In the genomic region with DNA sequence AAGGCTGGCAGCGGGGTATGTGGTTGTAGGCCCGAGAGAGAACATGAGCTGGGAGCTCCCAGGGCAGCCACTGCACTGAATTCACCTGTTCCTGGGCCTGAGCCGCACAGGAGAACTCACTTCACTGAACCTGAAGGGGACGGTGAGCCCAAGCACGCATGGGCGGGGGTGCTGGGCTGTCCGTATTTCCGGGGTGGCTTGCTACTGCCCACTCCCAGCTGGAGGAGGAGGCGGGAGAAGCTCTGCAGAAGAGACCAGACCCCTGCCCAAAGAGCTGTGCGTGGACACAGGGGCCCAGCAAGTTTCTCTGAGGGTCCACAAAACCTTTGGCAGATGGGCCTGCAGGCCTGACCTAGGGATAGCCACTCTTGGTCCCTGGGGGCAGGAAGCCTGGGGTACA, we compare ENCODE assay signal across 18 cellular contexts. TPM values are rescaled to one million over a fixed set of nuclear protein-coding genes. Genes with fewer than 3 reads are reported as not detected.
DNase-seq lines count a peak whose midpoint lies in the region; ATAC-seq, FAIRE-seq and TF ChIP-seq lines count a peak whose summit lies in the region.
"Had no signal": no experiment of that assay in that cellular context is flagged by ENCODE, and none has a peak within 500 bp of the region (broad histone marks: within the 10 kb centered on the region; RNA-seq: fewer than 3 reads in every experiment).

No MANE protein-coding gene starts in this region.

- POLR2A ChIA-PET in K562 (lab: Yijun Ruan, JAX), result interaction anchor here (1.0 kb wide), 1 partner anchor 182 kb away, joined by 3 read pairs; no protein-coding TSS in a partner anchor
- POLR2A ChIA-PET in activated CD4-positive, alpha-beta memory T cell treated with anti-CD3 and anti-CD28 coated beads, Interleukin-2, amount 10 ng/mL, durations not matched to agents 7 days and 5 days (lab: Charles Lee), result no interaction called here

- H3K27ac ChIP-seq in K562 (ENCODE audit: extremely low read depth, low read depth, low read length) (peak overlapping the region; percentile 86), kidney (ENCODE audit: low read depth in 2 of 2, low read length in 2 of 2) (no peak overlapping the region)
- H3K27ac ChIP-seq: 22Rv1, A549, C4-2B had no signal

- TF ChIP-seq POLR2A in K562 (conservative IDR thresholded peaks at IDR 0.05), result no peak

- no peaks in the 10 kb centered on the region for H4K20me1 ChIP-seq in K562 (replicated peaks; ENCODE audit: control insufficient read depth, insufficient read depth, low read length)

- peaks cover 23 to 53% of the 10 kb centered on the region in 2 experiments; a peak in 4 of 5 replicates for H3K4me1 ChIP-seq in K562 (replicated peaks in 1 of 2; ENCODE audit: control insufficient read depth in 2 of 2, insufficient read depth in 2 of 2, low read length in 2 of 2)
- H3K4me1 ChIP-seq in kidney (ENCODE audit: control insufficient read depth in 1 of 2, insufficient read depth in 1 of 2, low read depth in 1 of 2, low read length in 2 of 2), result peaks cover 6 to 9% of the 10 kb centered on the region in 2 donors

- CTCF ChIA-PET in K562 (lab: Yijun Ruan, JAX; ENCODE audit: low intra/inter-chr PET ratio), result no interaction called here
- CTCF ChIA-PET in activated CD4-positive, alpha-beta memory T cell treated with anti-CD3 and anti-CD28 coated beads, Interleukin-2, amount 10 ng/mL, durations not matched to agents 7 days and 5 days (lab: Charles Lee), result no interaction called here

- H3K27me3 Mint-ChIP-seq in activated CD4-positive, alpha-beta memory T cell treated with anti-CD3 and anti-CD28 coated beads, Interleukin-2, amount 10 ng/mL, durations not matched to agents 7 days and 5 days, result no peaks in the 10 kb centered on the region
- H3K27me3 Mint-ChIP-seq: CD4-positive, alpha-beta memory T cell; IgD-negative memory B cell had no signal

- no peak for TF ChIP-seq RAD21 in K562 (CRISPR knock-in tag; conservative IDR thresholded peaks at IDR 0.05 in 1 of 2, IDR thresholded peaks at IDR 0.05 in 1 of 2)

- in situ Hi-C loops in K562 (cut with MboI), result no loop called here

- peaks cover 63% of the 10 kb centered on the region for H3K79me2 ChIP-seq in K562 (ENCODE audit: control insufficient read depth, insufficient read depth, low read length)

- WGBS in K562 (ENCODE audit: insufficient coverage, low coverage, missing lambda C conversion rate), result 93% methylated on average over 5 of the region's 10 CpGs

- no peaks in the 10 kb centered on the region for H3K27me3 ChIP-seq in K562 (ENCODE audit: control insufficient read depth in 2 of 2, insufficient read depth in 2 of 2, low read length in 2 of 2)

- H3K4me2 ChIP-seq in K562 (ENCODE audit: insufficient read depth, low read length), result no peak overlapping the region
- H3K4me2 ChIP-seq: A549 had no signal

- peaks cover 31% of the 10 kb centered on the region for H3K36me3 Mint-ChIP-seq in activated CD4-positive, alpha-beta memory T cell treated with anti-CD3 and anti-CD28 coated beads, Interleukin-2, amount 10 ng/mL, durations not matched to agents 7 days and 5 days (ENCODE audit: low read depth)

- no peaks in the 10 kb centered on the region for H3K9me3 Mint-ChIP-seq in activated CD4-positive, alpha-beta memory T cell treated with anti-CD3 and anti-CD28 coated beads, Interleukin-2, amount 10 ng/mL, durations not matched to agents 7 days and 5 days
- H3K9me3 Mint-ChIP-seq: IgD-negative memory B cell had no signal

- H3K4me3 Mint-ChIP-seq in activated CD4-positive, alpha-beta memory T cell treated with anti-CD3 and anti-CD28 coated beads, Interleukin-2, amount 10 ng/mL, durations not matched to agents 7 days and 5 days, result no peak overlapping the region

- H3K9me3 ChIP-seq in K562 (replicated peaks; ENCODE audit: control insufficient read depth, insufficient read depth, low read depth, low read length), result 0 out of 2 replicates have a peak, but pooled peaks cover 2% of the 10 kb centered on the region
- no peaks in the 10 kb centered on the region for H3K9me3 ChIP-seq in kidney (ENCODE audit: control insufficient read depth in 1 of 2, low read length in 2 of 2)
- H3K9me3 ChIP-seq: A549, HAP-1 had no signal

- no peak overlapping the region for H2AFZ ChIP-seq in K562 (ENCODE audit: low read depth, low read length)

- H3K9ac ChIP-seq in K562 (ENCODE audit: insufficient read depth in 1 of 2, low read depth in 2 of 2, low read length in 2 of 2), result peak overlapping the region in 1 of 2 experiments; percentile 81; a peak in 2 of 4 replicates
- no peak overlapping the region for H3K9ac ChIP-seq in kidney (ENCODE audit: low read length in 2 of 2)

- BruUV-seq in K562 (replicated peaks; lab: Mats Ljungman, UMichigan), result no TSS peak

- TF ChIP-seq CTCF in K562 (IDR thresholded peaks at IDR 0.05 in 2 of 3, conservative IDR thresholded peaks at IDR 0.05 in 1 of 3; ENCODE audit: insufficient read depth in 2 of 3, low read depth in 1 of 3, low read length in 3 of 3) (no peak), kidney (IDR thresholded peaks at IDR 0.05; ENCODE audit: borderline replicate concordance, extremely low read depth, insufficient read depth) (no peak)

- peak; percentile 9 for DNase-seq in Right ventricle myocardium inferior (ENCODE audit: missing footprints)
- no peak for DNase-seq in cardiac septum (ENCODE audit: low spot score)
- DNase-seq in K562 (ENCODE audit: extremely low read depth in 1 of 4, low spot score in 3 of 4), result no peak
- peak; percentile 63 for DNase-seq in kidney
- DNase-seq in NCI-H2107 treated with DMSO at 0.1 percent for 48 hours (lab: John Stamatoyannopoulos, UW; ENCODE audit: unreplicated experiment), result no peak
- no peak for DNase-seq in stimulated activated CD8-positive, alpha-beta memory T cell treated with anti-CD3 and anti-CD28 coated beads, Interleukin-4, amount 100 ng/mL, for 48 hours
- DNase-seq in activated CD4-positive, alpha-beta memory T cell treated with anti-CD3 and anti-CD28 coated beads, Interleukin-2, amount 10 ng/mL, durations not matched to agents 7 days and 5 days, result no peak
- DNase-seq: AML-193, Calu3, DMS79 treated with DMSO at 0.1 percent for 48 hours, GF-D8 had no signal

- intact Hi-C loops in Right ventricle myocardium inferior (cut with DNase I), result no loop called here
- intact Hi-C loops in cardiac septum (cut with DNase I), result no loop called here
- intact Hi-C loops in K562 (cut with micrococcal nuclease), result no loop called here
- intact Hi-C loops in kidney (cut with DNase I), result no loop called here

- H3K4me3 ChIP-seq in K562, result no peak overlapping the region
- H3K4me3 ChIP-seq in kidney (ENCODE audit: low read length in 2 of 2), result no peak overlapping the region
- H3K4me3 ChIP-seq: A549, HAP-1 had no signal

- H3K4me1 Mint-ChIP-seq in activated CD4-positive, alpha-beta memory T cell treated with anti-CD3 and anti-CD28 coated beads, Interleukin-2, amount 10 ng/mL, durations not matched to agents 7 days and 5 days, result peaks cover 25% of the 10 kb centered on the region

- FAIRE-seq in K562 (lab: Jason Lieb, UNC), result no peak
- FAIRE-seq in kidney (lab: Jason Lieb, UNC), result no peak
- FAIRE-seq: A549, HepG2 had no signal

- no peak for TF ChIP-seq EP300 in K562 (IDR thresholded peaks at IDR 0.05; ENCODE audit: low read length)

- H3K36me3 ChIP-seq in K562 (ENCODE audit: control insufficient read depth, insufficient read depth, low read length) (peaks cover 59% of the 10 kb centered on the region), kidney (ENCODE audit: control insufficient read depth in 1 of 2, insufficient read depth in 2 of 2, low read length in 2 of 2) (peaks cover 0 to 7% of the 10 kb centered on the region in 2 donors)

- no peak overlapping the region for H3K27ac Mint-ChIP-seq in activated CD4-positive, alpha-beta memory T cell treated with anti-CD3 and anti-CD28 coated beads, Interleukin-2, amount 10 ng/mL, durations not matched to agents 7 days and 5 days
- H3K27ac Mint-ChIP-seq: CD4-positive, alpha-beta memory T cell had no signal

- no peak for ATAC-seq in Right ventricle myocardium inferior
- ATAC-seq in K562, result no peak
- ATAC-seq: A549, HepG2 had no signal

- no peaks in the 10 kb centered on the region for H3K9me1 ChIP-seq in K562 (ENCODE audit: control insufficient read depth, insufficient read depth, low read length)

RNA-seq across cellular contexts. Expression of a gene that starts 4.8 kb away (rescaled TPM):
- total RNA-seq in Right ventricle myocardium inferior (13.2 TPM), cardiac septum (11.3 TPM), K562 (2014; rRNA removed) (110 and 158 TPM in 2 replicates), K562 (2014; rRNA removed; fragmentation: Illumina TruSeq; extraction: Trizol) (15.6 and 19.4 TPM in 2 replicates), K562 (2015; rRNA removed; fragmentation: Illumina TruSeq; extraction: Trizol) (43.0 and 46.7 TPM in 2 replicates), K562 (2021) (125 and 128 TPM in 2 replicates), kidney (26.3 TPM)
- total RNA-seq in K562 (2011; cell fraction: chromatin; rRNA removed; ENCODE audit: low replicate concordance), result 25.0 and 72.9 TPM in 2 replicates
- 53.6 and 60.0 TPM in 2 replicates for total RNA-seq in K562 (2011; cell fraction: nucleolus; rRNA removed)
- 38.6 and 40.0 TPM in 2 replicates for total RNA-seq in K562 (2011; cell fraction: nucleoplasm; rRNA removed)
- polyA plus RNA-seq in K562 (2011; rRNA removed) (34.1 and 51.4 TPM in 2 replicates), K562 (2014; fragmentation: Illumina TruSeq; extraction: Trizol) (70.4 and 136 TPM in 2 replicates), K562 (2014; fragmentation: Nextera tagmentation; extraction: Ambion mirVana) (1 to 10 TPM; 1.3 to 1.6 TPM), K562 (2014; rRNA removed) (75.2 and 82.3 TPM in 2 replicates), kidney (ENCODE audit: insufficient read depth, low read depth, low replicate concordance) (11.5 TPM)
- 41.6 and 126 TPM in 2 replicates for polyA plus RNA-seq in K562 (2011; cell fraction: cytosol; rRNA removed)
- 57.2 and 116 TPM in 2 replicates for polyA plus RNA-seq in K562 (2011; cell fraction: nucleus; rRNA removed)
- polyA plus RNA-seq in K562 (2012), result 74.1 and 75.9 TPM in 2 replicates
- polyA minus RNA-seq in K562 (2011; rRNA and poly(A)+ RNA removed), result 18.4 and 27.6 TPM in 2 replicates
- polyA minus RNA-seq in K562 (2011; cell fraction: cytosol; rRNA and poly(A)+ RNA removed), result 57.8 and 61.9 TPM in 2 replicates
- polyA minus RNA-seq in K562 (2011; cell fraction: nucleus; rRNA and poly(A)+ RNA removed), result 24.0 and 25.8 TPM in 2 replicates
- 10 to 100 TPM; 41.3 to 43.0 TPM for total RNA-seq in activated CD4-positive, alpha-beta memory T cell treated with anti-CD3 and anti-CD28 coated beads, Interleukin-2, amount 10 ng/mL, durations not matched to agents 7 days and 5 days

RNA-seq across cellular contexts. Expression of a gene that starts 30.8 kb away (rescaled TPM):
- 136 TPM for total RNA-seq in Right ventricle myocardium inferior
- total RNA-seq in cardiac septum, result 124 TPM
- total RNA-seq in K562 (2011; cell fraction: chromatin; rRNA removed; ENCODE audit: low replicate concordance), result 4.2 and 18.3 TPM in 2 replicates
- total RNA-seq in K562 (2011; cell fraction: nucleolus; rRNA removed), result 30.4 and 33.7 TPM in 2 replicates
- total RNA-seq in K562 (2011; cell fraction: nucleoplasm; rRNA removed), result 12.2 and 13.5 TPM in 2 replicates
- total RNA-seq in K562 (2014; rRNA removed), result 108 and 141 TPM in 2 replicates
- 6.0 and 7.2 TPM in 2 replicates for total RNA-seq in K562 (2014; rRNA removed; fragmentation: Illumina TruSeq; extraction: Trizol)
- 25.3 and 29.2 TPM in 2 replicates for total RNA-seq in K562 (2015; rRNA removed; fragmentation: Illumina TruSeq; extraction: Trizol)
- total RNA-seq in K562 (2021), result 81.7 and 82.4 TPM in 2 replicates
- 29.0 and 49.9 TPM in 2 replicates for polyA plus RNA-seq in K562 (2011; rRNA removed)
- 81.9 and 251 TPM in 2 replicates for polyA plus RNA-seq in K562 (2011; cell fraction: cytosol; rRNA removed)
- 42.5 and 50.8 TPM in 2 replicates for polyA plus RNA-seq in K562 (2011; cell fraction: nucleus; rRNA removed)
- polyA plus RNA-seq in K562 (2012), result 45.5 and 82.4 TPM in 2 replicates
- polyA plus RNA-seq in K562 (2014; fragmentation: Illumina TruSeq; extraction: Trizol), result 11.5 and 38.8 TPM in 2 replicates
- polyA plus RNA-seq in K562 (2014; fragmentation: Nextera tagmentation; extraction: Ambion mirVana), result 10 to 100 TPM in 1 of 2 experiments, 1 to 10 TPM in 1; 4.9 to 18.0 TPM
- 126 and 139 TPM in 2 replicates for polyA plus RNA-seq in K562 (2014; rRNA removed)
- 2.7 and 3.9 TPM in 2 replicates for polyA minus RNA-seq in K562 (2011; rRNA and poly(A)+ RNA removed)
- polyA minus RNA-seq in K562 (2011; cell fraction: cytosol; rRNA and poly(A)+ RNA removed), result 15.2 and 30.7 TPM in 2 replicates
- polyA minus RNA-seq in K562 (2011; cell fraction: nucleus; rRNA and poly(A)+ RNA removed), result 7.3 and 7.7 TPM in 2 replicates
- 134 TPM for total RNA-seq in kidney
- 173 TPM for polyA plus RNA-seq in kidney (ENCODE audit: insufficient read depth, low read depth, low replicate concordance)
- 100 to 1,000 TPM; 133 TPM for total RNA-seq in activated CD4-positive, alpha-beta memory T cell treated with anti-CD3 and anti-CD28 coated beads, Interleukin-2, amount 10 ng/mL, durations not matched to agents 7 days and 5 days

RNA-seq across cellular contexts. Expression of a gene that starts 38.9 kb away (rescaled TPM):
- total RNA-seq in Right ventricle myocardium inferior (15.5 TPM), cardiac septum (13.4 TPM), K562 (2014; rRNA removed) (23.7 and 28.4 TPM in 2 replicates), K562 (2014; rRNA removed; fragmentation: Illumina TruSeq; extraction: Trizol) (8.1 and 9.6 TPM in 2 replicates), K562 (2015; rRNA removed; fragmentation: Illumina TruSeq; extraction: Trizol) (11.7 and 12.4 TPM in 2 replicates), K562 (2021) (26.3 and 27.8 TPM in 2 replicates), kidney (24.8 TPM)
- 25.0 and 49.3 TPM in 2 replicates for total RNA-seq in K562 (2011; cell fraction: chromatin; rRNA removed; ENCODE audit: low replicate concordance)
- total RNA-seq in K562 (2011; cell fraction: nucleolus; rRNA removed), result 30.9 and 31.7 TPM in 2 replicates
- total RNA-seq in K562 (2011; cell fraction: nucleoplasm; rRNA removed), result 31.2 and 31.8 TPM in 2 replicates
- polyA plus RNA-seq in K562 (2011; rRNA removed) (13.9 and 14.0 TPM in 2 replicates), K562 (2014; fragmentation: Illumina TruSeq; extraction: Trizol) (15.0 TPM in 2 replicates), K562 (2014; fragmentation: Nextera tagmentation; extraction: Ambion mirVana) (1 to 10 TPM; 3.3 to 4.6 TPM), K562 (2014; rRNA removed) (25.3 and 27.7 TPM in 2 replicates), kidney (ENCODE audit: insufficient read depth, low read depth, low replicate concordance) (74.7 TPM)
- 17.7 and 40.8 TPM in 2 replicates for polyA plus RNA-seq in K562 (2011; cell fraction: cytosol; rRNA removed)
- 13.2 and 14.3 TPM in 2 replicates for polyA plus RNA-seq in K562 (2011; cell fraction: nucleus; rRNA removed)
- polyA plus RNA-seq in K562 (2012), result 12.8 and 15.3 TPM in 2 replicates
- polyA minus RNA-seq in K562 (2011; rRNA and poly(A)+ RNA removed), result 15.7 and 17.6 TPM in 2 replicates
- polyA minus RNA-seq in K562 (2011; cell fraction: cytosol; rRNA and poly(A)+ RNA removed), result 9.4 and 11.2 TPM in 2 replicates
- polyA minus RNA-seq in K562 (2011; cell fraction: nucleus; rRNA and poly(A)+ RNA removed), result 8.2 and 15.8 TPM in 2 replicates
- total RNA-seq in activated CD4-positive, alpha-beta memory T cell treated with anti-CD3 and anti-CD28 coated beads, Interleukin-2, amount 10 ng/mL, durations not matched to agents 7 days and 5 days, result 1 to 10 TPM; 8.5 to 8.8 TPM

Comparison
In these comparisons a context has a peak if more than half of its experiments do, and no peak if none do; other contexts are left out.
1. DNase-seq: peak in Right ventricle myocardium inferior (single experiment) and kidney (single experiment); none in cardiac septum (single experiment), K562 (0 of 4), NCI-H2107 treated with DMSO at 0.1 percent for 48 hours (single experiment), stimulated activated CD8-positive, alpha-beta memory T cell treated with anti-CD3 and anti-CD28 coated beads, Interleukin-4, amount 100 ng/mL, for 48 hours (single experiment) and activated CD4-positive, alpha-beta memory T cell treated with anti-CD3 and anti-CD28 coated beads, Interleukin-2, amount 10 ng/mL, durations not matched to agents 7 days and 5 days (single experiment).